8 cellular contexts compared by ENCODE assay signal in genomic region chr2:20446917-20447436, GRCh38. TPM values are rescaled to one million over a fixed set of nuclear protein-coding genes. Genes with fewer than 3 reads are reported as not detected.
DNase-seq lines count a peak whose midpoint lies in the region; ATAC-seq lines count a peak whose summit lies in the region.

TSS of gene RHOB (plus strand) at chr2:20447074. CDS start at chr2:20447466, 392 bp downstream.

- H3K36me3 ChIP-seq in ACC112 (ENCODE audit: insufficient read depth, low read length): peaks cover 12% of the 10 kb centered on the region

- peak within 1 kb of the TSS; percentile 63 for H3K27ac ChIP-seq in ACC112 (ENCODE audit: low read depth, low read length)

- H3K4me3 Mint-ChIP-seq in immature natural killer cell: peak within 1 kb of the TSS; percentile 86 to 91 (median 89)

- no peaks in the 10 kb centered on the region for H3K9me3 Mint-ChIP-seq in immature natural killer cell

- peaks cover 0 to 3% (median 0%) of the 10 kb centered on the region in 3 donors for H3K36me3 Mint-ChIP-seq in immature natural killer cell

- H3K4me1 ChIP-seq in ACC112 (ENCODE audit: control insufficient read depth, insufficient read depth, low read length, unreplicated experiment): peaks cover 38% of the 10 kb centered on the region

- peak; percentile 96 for ATAC-seq in GM18873 (IDR thresholded peaks at IDR 0.05; ENCODE audit: low FRiP score, unreplicated experiment)
- ATAC-seq in HG03135 (IDR thresholded peaks at IDR 0.05; ENCODE audit: unreplicated experiment): peak; percentile 98

- no peaks in the 10 kb centered on the region for H3K27me3 ChIP-seq in ACC112 (ENCODE audit: insufficient read depth, low read length)

- peaks cover 3 to 10% (median 9%) of the 10 kb centered on the region in 3 donors for H3K27me3 Mint-ChIP-seq in immature natural killer cell (ENCODE audit: low read depth in 3 of 3)

- H3K4me1 Mint-ChIP-seq in immature natural killer cell: peaks cover 16 to 23% of the 10 kb centered on the region in 2 donors

- peak within 1 kb of the TSS; percentile 68 to 89 (median 78) for H3K27ac Mint-ChIP-seq in immature natural killer cell

- no peak within 1 kb of the TSS for H2AFZ ChIP-seq in ACC112 (ENCODE audit: low read length, unreplicated experiment)

- DNase-seq in NCI-H2227 (lab: John Stamatoyannopoulos, UW; ENCODE audit: unreplicated experiment) (peak; percentile 99), immature natural killer cell (peak; percentile 93 to 95 (median 93)), smooth muscle cell of the brain vasculature (ENCODE audit: low read depth, low spot score) (peak; percentile 97)
- DNase-seq in activated CD4-positive, CD25-positive, alpha-beta regulatory T cell treated with anti-CD3 and anti-CD28 coated beads, Interleukin-2, amount 50 U/mL, for 16 hours (ENCODE audit: low read depth, low spot score): peak; percentile 59
- DNase-seq in central memory CD4-positive, alpha-beta T cell: peak; percentile 82

- peaks cover 33% of the 10 kb centered on the region for H3K79me2 ChIP-seq in ACC112 (ENCODE audit: control insufficient read depth, insufficient read depth, low read length, unreplicated experiment)

- H3K4me3 ChIP-seq in ACC112 (ENCODE audit: low read depth, low read length): peak within 1 kb of the TSS; percentile 90

RNA-seq across cellular contexts. Expression of gene RHOB, which starts in this region (rescaled TPM):
- 1 to 10 TPM in 2 of 3 donors, under 1 TPM in 1; 0.91 to 4.8 (median 4.4) TPM for polyA plus RNA-seq in immature natural killer cell

Comparison
In these comparisons a context has a peak if more than half of its experiments do, and no peak if none do; other contexts are left out.
1. Peak in every context shown above with its lines: DNase-seq, ATAC-seq, H3K4me3 ChIP-seq and H3K27ac ChIP-seq.